In the genomic region with DNA sequence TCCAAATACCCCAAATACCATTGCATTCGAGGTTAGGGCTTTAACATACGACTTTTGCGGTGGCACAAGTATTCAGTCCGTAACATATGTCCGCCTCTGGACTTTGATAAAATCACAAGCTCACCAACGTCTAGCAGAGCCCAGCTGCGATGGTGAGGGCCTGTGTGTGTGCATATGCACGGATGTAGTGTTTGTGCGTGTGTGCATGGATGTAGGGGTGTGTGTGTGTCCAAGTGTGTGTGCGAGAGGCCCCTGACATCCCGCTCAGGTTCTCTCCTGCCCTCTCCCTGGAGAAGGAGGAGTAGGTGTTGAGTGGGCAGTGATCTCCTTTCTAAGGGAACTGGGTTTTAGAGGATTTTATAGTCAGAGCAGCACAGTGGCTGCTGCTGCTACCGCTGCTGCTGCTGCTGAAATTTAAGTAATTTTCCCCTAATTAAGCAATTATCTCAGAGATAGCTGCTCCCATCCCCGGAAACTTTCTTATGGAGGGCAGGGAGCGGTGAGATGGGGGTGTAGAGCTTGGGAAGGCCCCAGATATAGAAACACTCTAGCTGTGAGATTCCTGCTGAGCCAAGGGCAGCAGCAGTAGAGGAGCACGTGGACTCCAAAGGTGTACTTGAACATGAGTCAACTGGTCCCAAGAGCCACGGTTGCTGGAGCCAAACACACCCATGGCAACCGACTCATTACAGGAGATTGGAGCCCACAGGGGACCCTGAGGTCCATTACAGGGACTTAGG, we compare ENCODE assay signal across 23 cellular contexts.
DNase-seq lines count a peak whose midpoint lies in the region; ATAC-seq and TF ChIP-seq lines count a peak whose summit lies in the region.
"Had no signal": no experiment of that assay in that cellular context is flagged by ENCODE, and none has a peak within 500 bp of the region (broad histone marks: within the 10 kb centered on the region; RNA-seq: fewer than 3 reads in every experiment).

No MANE protein-coding gene starts in this region.

- CTCF ChIA-PET in activated CD4-positive, alpha-beta T cell treated with anti-CD3 and anti-CD28 coated beads for 36 hours (lab: Charles Lee), result interaction anchor here (0.6 to 0.7 kb wide), 3 partner anchors 13 to 203 kb away, joined by 3 to 4 read pairs (median 3); no protein-coding TSS in a partner anchor

- ATAC-seq in lower lobe of right lung (no peak), GM19455 (IDR thresholded peaks at IDR 0.05; ENCODE audit: unreplicated experiment) (no peak)
- ATAC-seq in activated CD4-positive, alpha-beta T cell treated with anti-CD3 and anti-CD28 coated beads for 36 hours, result no peak
- ATAC-seq: activated T-helper 17 cell treated with anti-CD3 and anti-CD28 coated beads, Interleukin-2, amount 50 U/mL, for 72 hours; naive thymus-derived CD8-positive, alpha-beta T cell had no signal

- H3K27ac ChIP-seq in lower lobe of right lung, result no peak overlapping the region
- H3K27ac ChIP-seq: BLaER1, breast epithelium, ovary, RWPE1, upper lobe of left lung had no signal

- H3K36me3 ChIP-seq in lower lobe of right lung, result no peaks in the 10 kb centered on the region
- H3K36me3 ChIP-seq: BLaER1, breast epithelium, MG63, ovary, upper lobe of left lung had no signal

- no peak for TF ChIP-seq CTCF in lower lobe of right lung (IDR thresholded peaks at IDR 0.05)

- H3K4me1 Mint-ChIP-seq in activated CD4-positive, alpha-beta T cell treated with anti-CD3 and anti-CD28 coated beads for 36 hours, result no peaks in the 10 kb centered on the region
- H3K4me1 Mint-ChIP-seq: activated CD4-positive, alpha-beta T cell treated with anti-CD3 and anti-CD28 coated beads, Interleukin-2, amount 10 ng/mL, durations not matched to agents 24 days and 14 days had no signal

- H3K4me3 Mint-ChIP-seq in activated CD4-positive, alpha-beta T cell treated with anti-CD3 and anti-CD28 coated beads for 36 hours, result no peak overlapping the region
- H3K4me3 Mint-ChIP-seq: activated CD4-positive, alpha-beta T cell treated with anti-CD3 and anti-CD28 coated beads, Interleukin-2, amount 10 ng/mL, durations not matched to agents 24 days and 14 days; activated T-helper 17 cell treated with anti-CD3 and anti-CD28 coated beads, Interleukin-2, amount 50 U/mL, for 72 hours; dendritic cell treated with granulocyte-macrophage colony-stimulating factor and Interleukin-4, amounts not matched to agents 40 ng/mL and 50 ng/mL, for 4 days; IgD-negative memory B cell; naive thymus-derived CD8-positive, alpha-beta T cell; stimulated activated naive CD8-positive, alpha-beta T cell treated with anti-CD3 and anti-CD28 coated beads, Interleukin-15, Interleukin-2, amounts not matched to agents 100 ng/mL and 50 ng/mL, for 24 hours had no signal

- peaks cover 11% of the 10 kb centered on the region for H3K4me1 ChIP-seq in lower lobe of right lung

- H3K9me3 Mint-ChIP-seq in activated CD4-positive, alpha-beta T cell treated with anti-CD3 and anti-CD28 coated beads for 36 hours (ENCODE audit: low read depth), result no peaks in the 10 kb centered on the region
- H3K9me3 Mint-ChIP-seq: activated CD4-positive, alpha-beta T cell treated with anti-CD3 and anti-CD28 coated beads, Interleukin-2, amount 10 ng/mL, durations not matched to agents 24 days and 14 days; activated T-helper 17 cell treated with anti-CD3 and anti-CD28 coated beads, Interleukin-2, amount 50 U/mL, for 72 hours; dendritic cell treated with granulocyte-macrophage colony-stimulating factor and Interleukin-4, amounts not matched to agents 40 ng/mL and 50 ng/mL, for 4 days; IgD-negative memory B cell; naive thymus-derived CD8-positive, alpha-beta T cell; stimulated activated naive CD8-positive, alpha-beta T cell treated with anti-CD3 and anti-CD28 coated beads, Interleukin-15, Interleukin-2, amounts not matched to agents 100 ng/mL and 50 ng/mL, for 24 hours had no signal

- POLR2A ChIA-PET in activated CD4-positive, alpha-beta T cell treated with anti-CD3 and anti-CD28 coated beads for 36 hours (lab: Charles Lee), result no interaction called here

- no peaks in the 10 kb centered on the region for H3K36me3 Mint-ChIP-seq in activated CD4-positive, alpha-beta T cell treated with anti-CD3 and anti-CD28 coated beads for 36 hours (ENCODE audit: low read depth)
- H3K36me3 Mint-ChIP-seq: naive thymus-derived CD8-positive, alpha-beta T cell had no signal

- H3K27me3 ChIP-seq in lower lobe of right lung (ENCODE audit: low read depth), result no peaks in the 10 kb centered on the region
- H3K27me3 ChIP-seq: BLaER1, breast epithelium, MG63, ovary, upper lobe of left lung had no signal

- intact Hi-C loops in lower lobe of right lung (cut with DNase I), result no loop called here
- intact Hi-C loops in activated CD4-positive, alpha-beta T cell treated with anti-CD3 and anti-CD28 coated beads for 36 hours (cut with DNase I, micrococcal nuclease), result no loop called here

- no peaks in the 10 kb centered on the region for H3K9me3 ChIP-seq in lower lobe of right lung
- H3K9me3 ChIP-seq: BLaER1, breast epithelium, MG63, ovary, upper lobe of left lung had no signal

- H3K4me3 ChIP-seq in lower lobe of right lung, result no peak overlapping the region
- H3K4me3 ChIP-seq: BLaER1, breast epithelium, MG63, ovary, upper lobe of left lung had no signal

- no peak overlapping the region for H3K27ac Mint-ChIP-seq in activated CD4-positive, alpha-beta T cell treated with anti-CD3 and anti-CD28 coated beads for 36 hours
- H3K27ac Mint-ChIP-seq: activated CD4-positive, alpha-beta T cell treated with anti-CD3 and anti-CD28 coated beads, Interleukin-2, amount 10 ng/mL, durations not matched to agents 24 days and 14 days; activated T-helper 17 cell treated with anti-CD3 and anti-CD28 coated beads, Interleukin-2, amount 50 U/mL, for 72 hours; dendritic cell treated with granulocyte-macrophage colony-stimulating factor and Interleukin-4, amounts not matched to agents 40 ng/mL and 50 ng/mL, for 4 days; IgD-negative memory B cell; stimulated activated naive CD8-positive, alpha-beta T cell treated with anti-CD3 and anti-CD28 coated beads, Interleukin-15, Interleukin-2, amounts not matched to agents 100 ng/mL and 50 ng/mL, for 24 hours had no signal

- no peaks in the 10 kb centered on the region for H3K27me3 Mint-ChIP-seq in activated CD4-positive, alpha-beta T cell treated with anti-CD3 and anti-CD28 coated beads for 36 hours
- H3K27me3 Mint-ChIP-seq: naive thymus-derived CD8-positive, alpha-beta T cell; stimulated activated naive CD8-positive, alpha-beta T cell treated with anti-CD3 and anti-CD28 coated beads, Interleukin-15, Interleukin-2, amounts not matched to agents 100 ng/mL and 50 ng/mL, for 24 hours had no signal

- DNase-seq in NCI-H1417 (lab: John Stamatoyannopoulos, UW) (peak; percentile 42 to 96 (median 82)), NCI-H1417 treated with DMSO at 0.1 percent for 48 hours (lab: John Stamatoyannopoulos, UW) (no peak), NCI-H1105 treated with DMSO at 0.1 percent for 48 hours (lab: John Stamatoyannopoulos, UW) (peak; percentile 68), NCI-H510A treated with DMSO at 0.1 percent for 48 hours (lab: John Stamatoyannopoulos, UW) (peak; percentile 75), lower lobe of right lung (peak; percentile 25), cerebellar cortex (ENCODE audit: low spot score) (no peak)
- no peak for DNase-seq in activated CD4-positive, alpha-beta T cell treated with anti-CD3 and anti-CD28 coated beads for 36 hours
- DNase-seq: activated CD4-positive, alpha-beta T cell treated with anti-CD3 and anti-CD28 coated beads, Interleukin-2, amount 10 ng/mL, durations not matched to agents 24 days and 14 days; MG63; naive thymus-derived CD8-positive, alpha-beta T cell; NCI-H446 treated with DMSO at 0.1 percent for 48 hours; ovary; stimulated activated CD4-positive, alpha-beta T cell treated with anti-CD3 and anti-CD28 coated beads, Interleukin-2, amount 100 ng/mL, for 24 hours; SW 1271; upper lobe of left lung had no signal

Comparison
In these comparisons a context has a peak if more than half of its experiments do, and no peak if none do; other contexts are left out.
1. DNase-seq: peak in NCI-H1417 (3 of 3), NCI-H1105 treated with DMSO at 0.1 percent for 48 hours (single experiment), NCI-H510A treated with DMSO at 0.1 percent for 48 hours (single experiment) and lower lobe of right lung (single experiment); none in NCI-H1417 treated with DMSO at 0.1 percent for 48 hours (single experiment), cerebellar cortex (single experiment) and activated CD4-positive, alpha-beta T cell treated with anti-CD3 and anti-CD28 coated beads for 36 hours (single experiment).